11 cellular contexts compared by ENCODE assay signal in genomic region chr20:43942213-43942590, GRCh38. TPM values are rescaled to one million over a fixed set of nuclear protein-coding genes. Genes with fewer than 3 reads are reported as not detected.
DNase-seq lines count a peak whose midpoint lies in the region; ATAC-seq and TF ChIP-seq lines count a peak whose summit lies in the region.
"Had no signal": no experiment of that assay in that cellular context is flagged by ENCODE, and none has a peak within 500 bp of the region (broad histone marks: within the 10 kb centered on the region; RNA-seq: fewer than 3 reads in every experiment).

No MANE protein-coding gene starts in this region.

- TF ChIP-seq CTCF in SK-N-SH (IDR thresholded peaks at IDR 0.05): no peak
- TF ChIP-seq CTCF in right lobe of liver (IDR thresholded peaks at IDR 0.05): no peak
- no peak for TF ChIP-seq CTCF in lower leg skin (IDR thresholded peaks at IDR 0.05)
- TF ChIP-seq CTCF in gastrocnemius medialis (IDR thresholded peaks at IDR 0.05 in 4 of 5, conservative IDR thresholded peaks at IDR 0.05 in 1 of 5): no peak
- no peak for TF ChIP-seq CTCF in GM13976 (IDR thresholded peaks at IDR 0.05; ENCODE audit: borderline replicate concordance, control extremely low read depth, extremely low read depth, insufficient read depth, missing control alignments)

- H3K9me2 ChIP-seq in SK-N-SH: no peaks in the 10 kb centered on the region

- peaks cover 5% of the 10 kb centered on the region for H3F3A ChIP-seq in SK-N-SH (replicated peaks; ENCODE audit: insufficient read depth)

- no peak overlapping the region for H2AFZ ChIP-seq in SK-N-SH (ENCODE audit: low read depth)

- no peak for TF ChIP-seq EP300 in SK-N-SH (IDR thresholded peaks at IDR 0.05; ENCODE audit: borderline replicate concordance in 1 of 2, low read depth in 1 of 2, low read length in 1 of 2)

- H4K20me1 ChIP-seq in BLaER1 (peaks cover 19% of the 10 kb centered on the region; the same call in 1 of the 2 replicates), SK-N-SH (ENCODE audit: insufficient read depth) (no peaks in the 10 kb centered on the region)

- POLR2A ChIA-PET in SK-N-SH (lab: Yijun Ruan, JAX): no interaction called here

- in situ Hi-C loops in gastrocnemius medialis (cut with MboI; ENCODE audit: low sequenced_read_pairs in 4 of 4) (no loop called here), GM13976 (cut with MboI; ENCODE audit: low sequenced_read_pairs, unreplicated experiment) (no loop called here)

- H3K27ac ChIP-seq in BLaER1 (0 out of 2 replicates have a peak overlapping the region, but pooled peaks have one; percentile 18), SK-N-SH (ENCODE audit: low read depth in 2 of 2, low read length in 1 of 2) (peak overlapping the region in 1 of 2 experiments; percentile 81; a peak in 2 of 4 replicates), right lobe of liver (peak overlapping the region; percentile 20 to 47 (median 36)), gastrocnemius medialis (no peak overlapping the region)

- no peak overlapping the region for H3K9ac ChIP-seq in BLaER1
- H3K9ac ChIP-seq in SK-N-SH: peak overlapping the region; percentile 46; the same call in 1 of the 2 replicates

- H3K4me1 ChIP-seq in BLaER1 (peaks cover 92% of the 10 kb centered on the region), SK-N-SH (ENCODE audit: control insufficient read depth in 1 of 2, insufficient read depth in 2 of 2, low read depth in 1 of 2, low read length in 1 of 2) (peaks cover 16 to 51% of the 10 kb centered on the region in 2 experiments; a peak in 3 of 4 replicates), right lobe of liver (peaks cover 0 to 18% (median 5%) of the 10 kb centered on the region in 4 donors), gastrocnemius medialis (no peaks in the 10 kb centered on the region)

- no peaks in the 10 kb centered on the region for H3K36me3 ChIP-seq in BLaER1
- no peaks in the 10 kb centered on the region for H3K36me3 ChIP-seq in SK-N-SH (replicated peaks in 1 of 2; ENCODE audit: control insufficient read depth in 1 of 2, insufficient read depth in 2 of 2, low read length in 1 of 2)
- H3K36me3 ChIP-seq in right lobe of liver: no peaks in the 10 kb centered on the region
- no peaks in the 10 kb centered on the region for H3K36me3 ChIP-seq in gastrocnemius medialis

- no peak for TF ChIP-seq RAD21 in SK-N-SH (IDR thresholded peaks at IDR 0.05; ENCODE audit: low read length)

- 86% methylated on average over 1 of the region's 1 CpG for WGBS in SK-N-SH (ENCODE audit: low lambda C conversion rate)
- 67% methylated on average over 1 of the region's 1 CpG for WGBS in right lobe of liver (ENCODE audit: insufficient coverage, low coverage, low lambda C conversion rate, missing lambda C conversion rate)
- WGBS in lower leg skin, 2 donors: 61 to 67% methylated on average over 1 of the region's 1 CpG

- no peak overlapping the region for H3K4me3 ChIP-seq in BLaER1
- no peak overlapping the region for H3K4me3 ChIP-seq in SK-N-SH (ENCODE audit: low read depth in 2 of 2, low read length in 1 of 2)
- H3K4me3 ChIP-seq in right lobe of liver: no peak overlapping the region
- no peak overlapping the region for H3K4me3 ChIP-seq in lower leg skin (ENCODE audit: low read depth, poor library complexity, severe bottlenecking)
- no peak overlapping the region for H3K4me3 ChIP-seq in gastrocnemius medialis

- intact Hi-C loops in right lobe of liver (cut with DNase I) (no loop called here), lower leg skin (cut with DNase I; ENCODE audit: low total_unique reads) (no loop called here), gastrocnemius medialis (cut with DNase I; ENCODE audit: low total_unique reads) (no loop called here)

- CTCF ChIA-PET in SK-N-SH (lab: Yijun Ruan, JAX): interaction anchor here (1.0 to 1.5 kb wide), 2 partner anchors 114 to 192 kb away, joined by 4 to 6 read pairs; no protein-coding TSS in a partner anchor

- H3K27me3 ChIP-seq in BLaER1 (no peaks in the 10 kb centered on the region), SK-N-SH (ENCODE audit: insufficient read depth) (no peaks in the 10 kb centered on the region), right lobe of liver (no peaks in the 10 kb centered on the region), gastrocnemius medialis (no peaks in the 10 kb centered on the region)

- H3K4me2 ChIP-seq in BLaER1: peak overlapping the region; percentile 79
- peak overlapping the region; percentile 65 for H3K4me2 ChIP-seq in SK-N-SH

- no peaks in the 10 kb centered on the region for H3K9me3 ChIP-seq in BLaER1
- H3K9me3 ChIP-seq in SK-N-SH: no peaks in the 10 kb centered on the region
- H3K9me3 ChIP-seq in right lobe of liver: no peaks in the 10 kb centered on the region
- H3K9me3 ChIP-seq in gastrocnemius medialis: no peaks in the 10 kb centered on the region

- peak; percentile 8 for ATAC-seq in GM21447 (IDR thresholded peaks at IDR 0.05; ENCODE audit: unreplicated experiment)
- no peak for ATAC-seq in right lobe of liver
- no peak for ATAC-seq in gastrocnemius medialis

- TF ChIP-seq POLR2A in right lobe of liver (IDR thresholded peaks at IDR 0.05) (no peak), lower leg skin (IDR thresholded peaks at IDR 0.05) (no peak), gastrocnemius medialis (IDR thresholded peaks at IDR 0.05) (no peak)

- H3K79me2 ChIP-seq in SK-N-SH (ENCODE audit: insufficient read depth): no peaks in the 10 kb centered on the region

- no peak for DNase-seq in SK-N-SH
- no peak for DNase-seq in right lobe of liver
- no peak for DNase-seq in lower leg skin (ENCODE audit: low spot score in 2 of 2)
- DNase-seq in gastrocnemius medialis: no peak
- DNase-seq in GM13976 (ENCODE audit: low spot score): no peak
- no peak for DNase-seq in nucleus accumbens (lab: John Stamatoyannopoulos, UW)
- DNase-seq: activated T-cell treated with anti-CD3 and anti-CD28 coated beads, Interleukin-2, amount 50 U/mL, for 4 hours; NCI-H1092 treated with DMSO at 0.1 percent for 48 hours; SHP77 treated with DMSO at 0.1 percent for 48 hours had no signal

TF ChIP-seq in SK-N-SH, 30 proteins besides CTCF, POLR2A, EP300 and RAD21:
- TF ChIP-seq MXI1 (IDR thresholded peaks at IDR 0.05; ENCODE audit: low read depth, low read length) (no peak), NRF1 (IDR thresholded peaks at IDR 0.05; ENCODE audit: low read depth, low read length) (no peak), GABPA (IDR thresholded peaks at IDR 0.05; ENCODE audit: low read depth) (no peak), RXRA (IDR thresholded peaks at IDR 0.05; ENCODE audit: borderline replicate concordance, low read depth) (no peak), SIN3A (IDR thresholded peaks at IDR 0.05; ENCODE audit: borderline replicate concordance, low read depth, low read length) (no peak), POLR2AphosphoS5 (IDR thresholded peaks at IDR 0.05; ENCODE audit: low read depth, low read length) (no peak), REST (IDR thresholded peaks at IDR 0.05; ENCODE audit: low read depth, low read length) (no peak), NFIC (IDR thresholded peaks at IDR 0.05; ENCODE audit: borderline replicate concordance) (no peak), RCOR1 (IDR thresholded peaks at IDR 0.05; ENCODE audit: low read length) (no peak), TEAD4 (IDR thresholded peaks at IDR 0.05; ENCODE audit: borderline replicate concordance, insufficient read depth) (no peak)
TF ChIP-seq in SK-N-SH: peak in this region for 0.

RNA-seq across cellular contexts. Expression of gene TOX2, which starts 27.6 kb away (rescaled TPM):
- polyA plus RNA-seq in SK-N-SH (2012; rRNA removed): 6.1 and 15.4 TPM in 2 replicates
- polyA plus RNA-seq in SK-N-SH (2012; cell fraction: cytosol; rRNA removed): 8.1 and 12.1 TPM in 2 replicates
- polyA plus RNA-seq in SK-N-SH (2012; cell fraction: nucleus; rRNA removed): 10.7 and 19.5 TPM in 2 replicates
- 1 to 10 TPM; 1.5 to 5.0 (median 2.2) TPM for total RNA-seq in right lobe of liver
- 1 to 10 TPM; 1.8 to 5.2 (median 1.9) TPM for total RNA-seq in lower leg skin
- under 1 TPM in 2 of 4 donors, not detected in 2; 0.20 to 0.42 TPM for total RNA-seq in gastrocnemius medialis

Comparison
In these comparisons a context has a peak if more than half of its experiments do, and no peak if none do; other contexts are left out.
1. H3K27ac ChIP-seq: peak in BLaER1 (single experiment) and right lobe of liver (3 of 3); none in gastrocnemius medialis (0 of 4).